16 cellular contexts compared by ENCODE assay signal in the genomic region with DNA sequence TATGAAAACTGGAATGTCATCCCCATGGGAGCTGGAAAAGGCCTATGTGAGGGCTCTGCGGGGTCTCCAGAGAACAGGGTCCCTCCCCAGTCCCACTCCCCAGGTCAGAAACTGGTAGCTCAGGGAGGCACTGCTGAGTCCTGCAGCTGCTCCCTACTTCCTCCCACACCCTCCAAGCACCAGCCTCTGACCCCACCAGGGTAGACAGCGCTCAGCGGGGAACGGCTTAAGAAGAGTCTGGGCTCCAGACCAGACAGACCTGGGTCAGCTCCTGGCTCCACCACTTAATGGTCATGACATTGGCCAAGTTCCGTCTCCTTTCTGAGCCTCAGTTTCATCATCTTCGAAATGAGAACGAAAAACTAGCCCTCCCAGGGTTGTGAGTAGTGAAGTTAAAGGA. TPM values are rescaled to one million over a fixed set of nuclear protein-coding genes. Genes with fewer than 3 reads are reported as not detected.
DNase-seq lines count a peak whose midpoint lies in the region; ATAC-seq and TF ChIP-seq lines count a peak whose summit lies in the region.
"Had no signal": no experiment of that assay in that cellular context is flagged by ENCODE, and none has a peak within 500 bp of the region (broad histone marks: within the 10 kb centered on the region; RNA-seq: fewer than 3 reads in every experiment).

No MANE protein-coding gene starts in this region.

- intact Hi-C loops in Right ventricle myocardium inferior (cut with DNase I) = no loop called here
- intact Hi-C loops in left ventricle myocardium superior (cut with micrococcal nuclease) = no loop called here
- intact Hi-C loops in mucosa of descending colon (cut with DNase I, micrococcal nuclease) = no loop called here

- H3K4me1 Mint-ChIP-seq in brain = peaks cover 99% of the 10 kb centered on the region

- H3K27ac Mint-ChIP-seq in brain = peak overlapping the region; percentile 40 to 86 (median 69)
- H3K27ac Mint-ChIP-seq: CD8-positive, alpha-beta T cell; HFFc6 had no signal

- H3K9me3 ChIP-seq in mucosa of descending colon = no peaks in the 10 kb centered on the region

- peaks cover under 1% of the 10 kb centered on the region for H3K27me3 Mint-ChIP-seq in brain

- ATAC-seq in Right ventricle myocardium inferior = no peak
- no peak for ATAC-seq in left ventricle myocardium superior
- no peak for ATAC-seq in mucosa of descending colon
- no peak for ATAC-seq in HG03565 (IDR thresholded peaks at IDR 0.05; ENCODE audit: unreplicated experiment)
- ATAC-seq: CD8-positive, alpha-beta T cell had no signal

- H3K36me3 Mint-ChIP-seq in brain = peaks cover 25% of the 10 kb centered on the region

- H3K9me3 Mint-ChIP-seq in brain = peaks cover 0 to 5% (median 0%) of the 10 kb centered on the region in 5 experiments
- H3K9me3 Mint-ChIP-seq: CD14-positive monocyte; CD8-positive, alpha-beta T cell; HFFc6 had no signal

- TF ChIP-seq CTCF in brain (conservative IDR thresholded peaks at IDR 0.05) (no peak), mucosa of descending colon (IDR thresholded peaks at IDR 0.05) (no peak), GM20000 (IDR thresholded peaks at IDR 0.05; ENCODE audit: extremely low read depth, missing control alignments) (no peak)

- H3K4me3 ChIP-seq in mucosa of descending colon = no peak overlapping the region

- peaks cover 5% of the 10 kb centered on the region for H3K4me1 ChIP-seq in mucosa of descending colon (ENCODE audit: low read depth)

- H3K4me3 Mint-ChIP-seq in brain = no peak overlapping the region
- H3K4me3 Mint-ChIP-seq: CD14-positive monocyte; CD8-positive, alpha-beta T cell; HFFc6 had no signal

- H3K36me3 ChIP-seq in mucosa of descending colon (ENCODE audit: low read depth) = no peaks in the 10 kb centered on the region

- no peak for TF ChIP-seq POLR2A in erythroblast (IDR thresholded peaks at IDR 0.05; ENCODE audit: low read length)

- DNase-seq in Right ventricle myocardium inferior (ENCODE audit: missing footprints) (peak; percentile 4), left ventricle myocardium superior (no peak), mucosa of descending colon (peak in 2 of 3 donors; percentile 5 to 19), glomerular visceral epithelial cell (ENCODE audit: extremely low spot score) (no peak), GM20000 (ENCODE audit: low spot score) (no peak), erythroblast (lab: John Stamatoyannopoulos, UW) (no peak)
- DNase-seq: CD8-positive, alpha-beta T cell; COR-L47; DMS153; DMS79 treated with DMSO at 0.1 percent for 48 hours; EL; HCEC 1CT; HFFc6 had no signal

RNA-seq across cellular contexts. Expression of a gene that starts 7.2 kb away (rescaled TPM):
- total RNA-seq in Right ventricle myocardium inferior = 1.2 TPM
- total RNA-seq in left ventricle myocardium superior = 1.3 TPM
- polyA plus RNA-seq in brain (ENCODE audit: insufficient read depth, low read depth, low replicate concordance) = 17.4 TPM
- 1 to 10 TPM; 1.3 to 6.5 (median 1.4) TPM for total RNA-seq in mucosa of descending colon

Comparison
In these comparisons a context has a peak if more than half of its experiments do, and no peak if none do; other contexts are left out.
1. DNase-seq: peak in Right ventricle myocardium inferior (single experiment) and mucosa of descending colon (2 of 3); none in left ventricle myocardium superior (single experiment), glomerular visceral epithelial cell (single experiment), GM20000 (single experiment) and erythroblast (0 of 2).